In genomic region chr18:5295231-5295920, GRCh38 we compare ENCODE assay signal across 8 cellular contexts. TPM values are rescaled to one million over a fixed set of nuclear protein-coding genes. Genes with fewer than 3 reads are reported as not detected.
DNase-seq lines count a peak whose midpoint lies in the region; ATAC-seq and TF ChIP-seq lines count a peak whose summit lies in the region.

Gene ZBTB14 (minus strand): TSS chr18:5295726. CDS start chr18:5293246, 2,480 bp downstream.

- no peaks in the 10 kb centered on the region for H3K79me2 ChIP-seq in OCI-LY1 (ENCODE audit: insufficient read depth, low read length)

- peak within 1 kb of the TSS; percentile 92 to 97 (median 96) for H3K4me3 Mint-ChIP-seq in naive B cell
- H3K4me3 Mint-ChIP-seq in stimulated activated naive B cell treated with anti-CD40 and anti-IgM and Interleukin-4, amounts not matched to agents 10 μg/mL and 1 μg/mL and 100 μg/mL, for 72 hours: peak within 1 kb of the TSS; percentile 96 to 97

- peaks cover 31% of the 10 kb centered on the region for H3K4me1 ChIP-seq in OCI-LY1 (ENCODE audit: insufficient read depth, low read length, severe bottlenecking)

- no peaks in the 10 kb centered on the region for H3K9me3 ChIP-seq in OCI-LY1 (ENCODE audit: low read length)

- no peak for TF ChIP-seq CTCF in OCI-LY1 (IDR thresholded peaks at IDR 0.05; ENCODE audit: low read length)

- peak within 1 kb of the TSS; percentile 90 to 98 (median 96) for H3K27ac Mint-ChIP-seq in naive B cell
- H3K27ac Mint-ChIP-seq in stimulated activated naive B cell treated with anti-CD40 and anti-IgM and Interleukin-4, amounts not matched to agents 10 μg/mL and 1 μg/mL and 100 μg/mL, for 72 hours: peak within 1 kb of the TSS; percentile 97

- peaks cover 13 to 14% of the 10 kb centered on the region in 2 donors for H3K36me3 Mint-ChIP-seq in naive B cell
- H3K36me3 Mint-ChIP-seq in stimulated activated naive B cell treated with anti-CD40 and anti-IgM and Interleukin-4, amounts not matched to agents 10 μg/mL and 1 μg/mL and 100 μg/mL, for 72 hours: peaks cover 13 to 14% of the 10 kb centered on the region in 2 donors

- peak within 1 kb of the TSS; percentile 74 for H3K4me3 ChIP-seq in OCI-LY1 (ENCODE audit: low read depth, low read length, poor library complexity, severe bottlenecking)

- H2AFZ ChIP-seq in OCI-LY1 (ENCODE audit: low read length): peak within 1 kb of the TSS; percentile 14; the same call in 1 of the 2 replicates

- peaks cover 5 to 15% (median 15%) of the 10 kb centered on the region in 3 donors for H3K27me3 Mint-ChIP-seq in naive B cell
- H3K27me3 Mint-ChIP-seq in stimulated activated naive B cell treated with anti-CD40 and anti-IgM and Interleukin-4, amounts not matched to agents 10 μg/mL and 1 μg/mL and 100 μg/mL, for 72 hours: peaks cover 11% of the 10 kb centered on the region in 2 donors

- ATAC-seq in GM18868 (IDR thresholded peaks at IDR 0.05; ENCODE audit: unreplicated experiment) (peak; percentile 39), HG03097 (IDR thresholded peaks at IDR 0.05; ENCODE audit: low FRiP score, unreplicated experiment) (peak; percentile 27), naive B cell (ENCODE audit: low read depth in 2 of 2) (peak; percentile 44 to 51)
- peak; percentile 53 to 60 for ATAC-seq in stimulated activated naive B cell treated with anti-CD40 and anti-IgM and Interleukin-4, amounts not matched to agents 10 μg/mL and 1 μg/mL and 100 μg/mL, for 72 hours (replicated peaks)

- peak within 1 kb of the TSS; percentile 87 for H3K27ac ChIP-seq in OCI-LY1 (ENCODE audit: low read depth, low read length, poor library complexity, severe bottlenecking)

- H3K27me3 ChIP-seq in OCI-LY1 (ENCODE audit: insufficient read depth, low read length): no peaks in the 10 kb centered on the region

- peaks cover 28% of the 10 kb centered on the region for H3K36me3 ChIP-seq in OCI-LY1 (ENCODE audit: insufficient read depth, low read length)

- H3K9ac ChIP-seq in OCI-LY1 (ENCODE audit: low read length): peak within 1 kb of the TSS; percentile 89

- H3K4me2 ChIP-seq in OCI-LY1 (ENCODE audit: low read length): peak within 1 kb of the TSS; percentile 80

- no peaks in the 10 kb centered on the region for H3F3A ChIP-seq in OCI-LY1 (ENCODE audit: insufficient read depth, low read length)

- no peaks in the 10 kb centered on the region for H4K20me1 ChIP-seq in OCI-LY1 (ENCODE audit: insufficient read depth, low read length)

- H3K4me1 Mint-ChIP-seq in naive B cell: peaks cover 8 to 34% (median 26%) of the 10 kb centered on the region in 3 donors
- H3K4me1 Mint-ChIP-seq in stimulated activated naive B cell treated with anti-CD40 and anti-IgM and Interleukin-4, amounts not matched to agents 10 μg/mL and 1 μg/mL and 100 μg/mL, for 72 hours: peaks cover 9 to 18% of the 10 kb centered on the region in 2 donors

- peak; percentile 85 for DNase-seq in AG08396 (ENCODE audit: low spot score)
- peak; percentile 35 to 58 for DNase-seq in activated T-helper 1 cell treated with anti-CD3 and anti-CD28 coated beads, Interleukin-2, amount 50 U/mL, for 16 hours (ENCODE audit: low read depth in 1 of 2, low spot score in 1 of 2)
- DNase-seq in fibroblast of gingiva (ENCODE audit: low read depth): peak; percentile 72
- DNase-seq in naive B cell: peak; percentile 80
- peak; percentile 64 for DNase-seq in stimulated activated naive B cell treated with anti-CD40 and anti-IgM and Interleukin-4, amounts not matched to agents 10 μg/mL and 1 μg/mL and 100 μg/mL, for 72 hours

- H3K9me3 Mint-ChIP-seq in naive B cell: no peaks in the 10 kb centered on the region
- no peaks in the 10 kb centered on the region for H3K9me3 Mint-ChIP-seq in stimulated activated naive B cell treated with anti-CD40 and anti-IgM and Interleukin-4, amounts not matched to agents 10 μg/mL and 1 μg/mL and 100 μg/mL, for 72 hours

- H3K9me2 ChIP-seq in OCI-LY1 (ENCODE audit: low read depth, low read length): no peaks in the 10 kb centered on the region

RNA-seq across cellular contexts. Expression of gene ZBTB14, which starts in this region (rescaled TPM):
- polyA plus RNA-seq in naive B cell (ENCODE audit: low read depth in 6 of 6): 10 to 100 TPM in 5 of 6 donors, 1 to 10 TPM in 1; 9.8 to 21.0 (median 15.8) TPM

Comparison
In these comparisons a context has a peak if more than half of its experiments do, and no peak if none do; other contexts are left out.
1. Peak in every context shown above with its lines: DNase-seq, ATAC-seq, H3K4me3 ChIP-seq and H3K27ac ChIP-seq.